Comparison of ENCODE assay signal across 23 cellular contexts in the genomic region with DNA sequence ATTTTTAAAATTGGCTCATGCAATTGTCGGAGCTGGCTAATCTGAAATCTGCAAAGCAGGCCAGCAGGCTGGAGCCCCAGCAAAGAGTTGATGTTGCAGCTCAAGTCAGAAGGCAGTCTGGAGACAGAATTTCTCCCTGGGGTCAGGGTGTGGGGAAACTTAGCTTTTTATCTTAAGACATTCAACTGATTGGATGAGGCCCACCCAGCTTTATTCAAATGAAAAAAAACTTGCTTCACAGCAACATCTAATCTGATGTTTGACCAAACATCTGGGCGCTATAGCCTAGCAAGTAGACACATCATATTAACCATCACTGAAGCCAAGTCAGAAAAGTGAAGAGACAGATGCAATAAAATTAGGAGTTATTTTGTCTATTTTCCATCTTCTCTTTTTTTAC.
"Had no signal": no experiment of that assay in that cellular context is flagged by ENCODE, and none has a peak within 500 bp of the region (broad histone marks: within the 10 kb centered on the region; RNA-seq: fewer than 3 reads in every experiment).

No MANE protein-coding gene starts in this region.

- H3K27ac ChIP-seq: colonic mucosa, epithelial cell of prostate, esophagus squamous epithelium, gastrocnemius medialis, heart right ventricle, left lung, lower lobe of right lung had no signal

- H3K4me1 ChIP-seq: colonic mucosa, gastrocnemius medialis, heart right ventricle, left lung, lower lobe of right lung had no signal

- H3K4me3 Mint-ChIP-seq: dendritic cell treated with granulocyte-macrophage colony-stimulating factor and Interleukin-4, amounts not matched to agents 40 ng/mL and 50 ng/mL, for 4 days; effector memory CD8-positive, alpha-beta T cell; endodermal cell; mesothelial cell of epicardium had no signal

- DNase-seq: cerebellar nuclear complex; colonic mucosa; cortex of kidney; effector CD8-positive, alpha-beta T cell; effector memory CD8-positive, alpha-beta T cell; endodermal cell; erythroblast; esophagus squamous epithelium; foreskin melanocyte; gastrocnemius medialis; glutamatergic neuron; head of caudate nucleus; heart right ventricle; hippocampal formation; left cardiac atrium; left lung; lower lobe of right lung; mesenchymal stem cell; mucosa of descending colon had no signal

- H3K4me3 ChIP-seq: colonic mucosa, esophagus squamous epithelium, gastrocnemius medialis, heart right ventricle, left lung, lower lobe of right lung, mucosa of descending colon had no signal

- H3K36me3 ChIP-seq: colonic mucosa, esophagus squamous epithelium, gastrocnemius medialis, heart right ventricle, left lung, lower lobe of right lung had no signal

- H3K27ac Mint-ChIP-seq: dendritic cell treated with granulocyte-macrophage colony-stimulating factor and Interleukin-4, amounts not matched to agents 40 ng/mL and 50 ng/mL, for 4 days; effector memory CD8-positive, alpha-beta T cell; endodermal cell; mesothelial cell of epicardium had no signal

- H3K27me3 Mint-ChIP-seq: dendritic cell treated with granulocyte-macrophage colony-stimulating factor and Interleukin-4, amounts not matched to agents 40 ng/mL and 50 ng/mL, for 4 days had no signal

- H3K36me3 Mint-ChIP-seq: mesothelial cell of epicardium had no signal

- ATAC-seq: effector memory CD8-positive, alpha-beta T cell; esophagus mucosa; gastrocnemius medialis; heart right ventricle; left cardiac atrium; left lung; lower lobe of right lung; mucosa of descending colon had no signal

- H3K9me3 ChIP-seq: colonic mucosa, esophagus squamous epithelium, gastrocnemius medialis, heart right ventricle, left lung, lower lobe of right lung, mucosa of descending colon had no signal

- H3K9me3 Mint-ChIP-seq: dendritic cell treated with granulocyte-macrophage colony-stimulating factor and Interleukin-4, amounts not matched to agents 40 ng/mL and 50 ng/mL, for 4 days; effector memory CD8-positive, alpha-beta T cell; endodermal cell; mesothelial cell of epicardium had no signal

- H3K27me3 ChIP-seq: colonic mucosa, esophagus squamous epithelium, gastrocnemius medialis, heart right ventricle, left lung had no signal
